Comparison of ENCODE assay signal across 17 cellular contexts in genomic region chr17:78591263-78591671, GRCh38. TPM values are rescaled to one million over a fixed set of nuclear protein-coding genes. Genes with fewer than 3 reads are reported as not detected.
"Had no signal": no experiment of that assay in that cellular context is flagged by ENCODE, and none has a peak within 500 bp of the region (broad histone marks: within the 10 kb centered on the region; RNA-seq: fewer than 3 reads in every experiment).

No MANE protein-coding gene starts in this region.

- H3K4me3 Mint-ChIP-seq: effector memory CD8-positive, alpha-beta T cell; nephron progenitor cell had no signal

- H3K36me3 ChIP-seq: breast epithelium, esophagus squamous epithelium had no signal

- H3K4me3 ChIP-seq: breast epithelium, esophagus squamous epithelium, hepatocyte had no signal

- DNase-seq: activated CD4-positive, alpha-beta T cell treated with anti-CD3 and anti-CD28 coated beads, Interleukin-2, amount 50 U/mL, for 4 hours; activated effector memory CD4-positive, alpha-beta T cell treated with anti-CD3 and anti-CD28 coated beads, Interleukin-2, amount 50 U/mL, for 16 hours; activated naive CD4-positive, alpha-beta T cell treated with anti-CD3 and anti-CD28 coated beads, Interleukin-2, amount 50 U/mL, for 16 hours; activated T-cell treated with anti-CD3 and anti-CD28 coated beads, Interleukin-2, amount 50 U/mL, for 72 hours; effector memory CD8-positive, alpha-beta T cell; esophagus squamous epithelium; midbrain; nephron progenitor cell; T-helper 2 cell had no signal

- H2AFZ ChIP-seq: hepatocyte had no signal

- H3K9me3 Mint-ChIP-seq: activated T-cell treated with anti-CD3 and anti-CD28 coated beads, Interleukin-2, amount 50 U/mL, for 72 hours; effector memory CD8-positive, alpha-beta T cell; nephron progenitor cell; stimulated activated naive CD8-positive, alpha-beta T cell treated with anti-CD3 and anti-CD28 coated beads, Interleukin-15, amount 100 ng/mL, for 72 hours had no signal

- H3K4me1 ChIP-seq: breast epithelium, testis had no signal

- H3K9me3 ChIP-seq: breast epithelium, esophagus squamous epithelium, testis had no signal

- H3K27ac Mint-ChIP-seq: effector memory CD8-positive, alpha-beta T cell; nephron progenitor cell; progenitor cell of endocrine pancreas had no signal

- H3K79me2 ChIP-seq: hepatocyte had no signal

- FAIRE-seq: astrocyte, islet of Langerhans had no signal

- H3K27me3 ChIP-seq: breast epithelium, hepatocyte, testis had no signal

RNA-seq across cellular contexts. Expression of gene DNAH17, which starts 14.1 kb away (rescaled TPM):
- total RNA-seq: progenitor cell of endocrine pancreas, ureter had no signal
